In the genomic region with DNA sequence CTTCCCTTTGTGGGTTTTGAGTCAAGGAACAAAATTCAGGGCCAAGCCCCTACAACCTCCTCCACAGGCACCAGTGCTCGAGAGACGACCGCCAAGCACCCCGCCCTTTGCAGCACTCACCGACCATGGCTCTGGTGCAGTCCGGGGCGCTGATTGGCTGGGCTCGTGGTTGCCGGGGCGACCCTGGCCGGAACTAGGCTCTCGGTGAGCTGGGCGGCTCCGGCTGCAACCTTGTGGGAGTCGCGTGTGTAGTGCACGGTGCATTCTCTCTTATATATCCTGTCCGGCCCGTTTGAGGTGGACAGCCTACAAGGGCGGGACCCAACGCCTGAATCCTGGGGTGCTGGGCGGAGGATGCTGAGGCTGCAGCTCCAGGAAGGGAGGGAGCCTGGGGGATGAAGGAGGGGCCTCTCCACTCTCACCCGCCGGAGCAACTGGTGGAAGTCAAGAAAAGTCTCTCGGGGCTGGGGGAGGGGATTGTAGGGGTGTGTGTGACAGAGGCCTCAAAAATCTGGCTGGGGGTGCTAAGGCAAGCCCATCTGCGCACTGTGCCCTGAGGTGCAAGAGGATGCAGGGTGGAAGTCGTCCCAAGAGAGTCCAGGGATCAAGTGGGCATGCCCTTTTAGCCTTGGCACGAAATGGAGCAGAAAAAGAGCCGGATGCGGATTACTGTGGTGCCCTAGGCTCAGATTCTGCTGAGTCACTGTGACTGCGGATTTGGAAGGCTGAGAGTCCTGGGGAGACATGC, we compare ENCODE assay signal across 8 cellular contexts. TPM values are rescaled to one million over a fixed set of nuclear protein-coding genes. Genes with fewer than 3 reads are reported as not detected.
DNase-seq lines count a peak whose midpoint lies in the region; ATAC-seq and TF ChIP-seq lines count a peak whose summit lies in the region.

TSS of gene NQO1 (minus strand) at position 248 of the 748 bp plus-strand sequence. CDS start at position 127, 121 bp downstream.

- H3K27me3 ChIP-seq in A673 (replicated peaks; ENCODE audit: insufficient read depth, low read depth, low read length, poor library complexity): no peaks in the 10 kb centered on the region

- no peaks in the 10 kb centered on the region for H3K9me3 Mint-ChIP-seq in central memory CD8-positive, alpha-beta T cell

- peak; percentile 93 for DNase-seq in A673 (ENCODE audit: low spot score)
- peak; percentile 94 for DNase-seq in NCI-H2171 treated with DMSO at 0.1 percent for 48 hours (lab: John Stamatoyannopoulos, UW)
- peak; percentile 66 for DNase-seq in activated CD4-positive, CD25-positive, alpha-beta regulatory T cell treated with anti-CD3 and anti-CD28 coated beads, Interleukin-2, amount 50 U/mL, for 16 hours (ENCODE audit: low read depth, low spot score)
- peak; percentile 70 for DNase-seq in central memory CD8-positive, alpha-beta T cell (ENCODE audit: low spot score in 2 of 2)
- DNase-seq in islet precursor cell: peak; percentile 99
- peak; percentile 85 to 89 (median 86) for DNase-seq in stimulated activated CD4-positive, alpha-beta T cell treated with anti-CD3 and anti-CD28 coated beads, Interleukin-12 subunit alpha, Interleukin-12 subunit beta, amount 100 ng/mL, for 48 hours (ENCODE audit: low read depth in 2 of 3, low spot score in 1 of 3)

- no TSS peak for BruUV-seq in A673 (replicated peaks; lab: Mats Ljungman, UMichigan)

- H3K4me1 ChIP-seq in A673 (ENCODE audit: insufficient read depth, low read length, poor library complexity, severe bottlenecking): peaks cover 27% of the 10 kb centered on the region

- H3K4me3 ChIP-seq in A673 (ENCODE audit: low read depth, low read length, poor library complexity, severe bottlenecking): peak within 1 kb of the TSS; percentile 54

- peak within 1 kb of the TSS; percentile 88 for H3K27ac ChIP-seq in A673 (ENCODE audit: low read depth, low read length, poor library complexity, severe bottlenecking)

- H3K36me3 Mint-ChIP-seq in central memory CD8-positive, alpha-beta T cell (ENCODE audit: insufficient read depth): peaks cover 7% of the 10 kb centered on the region

- no peaks in the 10 kb centered on the region for H3K36me3 ChIP-seq in A673 (ENCODE audit: insufficient read depth, low read length, poor library complexity, severe bottlenecking)

- TF ChIP-seq CTCF in A673 (conservative IDR thresholded peaks at IDR 0.05; ENCODE audit: low read depth, low read length): no peak

- POLR2A ChIA-PET in A673 (lab: Charles Lee; ENCODE audit: low non-redundant PET): interaction anchor here (0.6 kb wide), 1 partner anchor 15 kb away, joined by 5 read pairs; no protein-coding TSS in a partner anchor

- H3K27me3 Mint-ChIP-seq in central memory CD8-positive, alpha-beta T cell: no peaks in the 10 kb centered on the region

- peak within 1 kb of the TSS; percentile 92 for H3K27ac Mint-ChIP-seq in central memory CD8-positive, alpha-beta T cell (ENCODE audit: low read depth)

- intact Hi-C loops in A673 (cut with micrococcal nuclease; ENCODE audit: unreplicated experiment): no loop called here

- H3K4me3 Mint-ChIP-seq in central memory CD8-positive, alpha-beta T cell: peak within 1 kb of the TSS; percentile 94

- ATAC-seq in GM18858 (IDR thresholded peaks at IDR 0.05; ENCODE audit: unreplicated experiment) (peak; percentile 92), HG03097 (IDR thresholded peaks at IDR 0.05; ENCODE audit: low FRiP score, unreplicated experiment) (peak; percentile 94)
- ATAC-seq in central memory CD8-positive, alpha-beta T cell (replicated peaks; ENCODE audit: extremely low read depth, poor library complexity, severe bottlenecking): peak; percentile 98

- peaks cover 20% of the 10 kb centered on the region for H3K4me1 Mint-ChIP-seq in central memory CD8-positive, alpha-beta T cell

- CTCF ChIA-PET in A673 (lab: Charles Lee): no interaction called here

- no peaks in the 10 kb centered on the region for H3K9me3 ChIP-seq in A673 (ENCODE audit: low read depth, low read length, poor library complexity, severe bottlenecking)

RNA-seq across cellular contexts. Expression of gene NQO1, which starts in this region (rescaled TPM):
- 46.9 and 61.7 TPM in 2 replicates for total RNA-seq in A673 (2021)

Comparison
In these comparisons a context has a peak if more than half of its experiments do, and no peak if none do; other contexts are left out.
1. Peak in every context shown above with its lines: DNase-seq, ATAC-seq, H3K4me3 ChIP-seq and H3K27ac ChIP-seq.